In genomic region chr1:18928985-18929384, GRCh38 we compare ENCODE assay signal across 19 cellular contexts. TPM values are rescaled to one million over a fixed set of nuclear protein-coding genes. Genes with fewer than 3 reads are reported as not detected.
DNase-seq lines count a peak whose midpoint lies in the region; ATAC-seq, FAIRE-seq and TF ChIP-seq lines count a peak whose summit lies in the region.
"Had no signal": no experiment of that assay in that cellular context is flagged by ENCODE, and none has a peak within 500 bp of the region (broad histone marks: within the 10 kb centered on the region; RNA-seq: fewer than 3 reads in every experiment).

No MANE protein-coding gene starts in this region.

- peaks cover 58 to 70% of the 10 kb centered on the region in 2 donors for H3K4me1 ChIP-seq in naive thymus-derived CD4-positive, alpha-beta T cell (ENCODE audit: control insufficient read depth in 2 of 2, insufficient read depth in 2 of 2, low read length in 2 of 2)
- H3K4me1 ChIP-seq: testis had no signal

- no peak overlapping the region for H3K4me3 ChIP-seq in naive thymus-derived CD4-positive, alpha-beta T cell (ENCODE audit: low read length)
- H3K4me3 ChIP-seq: testis had no signal

- peaks cover 4% of the 10 kb centered on the region for H3K9me3 Mint-ChIP-seq in T-helper 2 cell treated with Interferon-gamma antibody and Interleukin-4, amounts not matched to agents 5 μg/mL and 100 μg/mL, for 36 hours
- H3K9me3 Mint-ChIP-seq in activated T-helper 2 cell treated with anti-CD3 and anti-CD28 coated beads, Interferon-gamma antibody, Interleukin-2, Interleukin-4, amounts not matched to agents 10 μg/mL and 5 μg/mL and 100 μg/mL, durations not matched to agents 14 hours and 24 hours and 36 hours = no peaks in the 10 kb centered on the region
- peaks cover 0 to 4% (median 0%) of the 10 kb centered on the region in 11 donors for H3K9me3 Mint-ChIP-seq in naive thymus-derived CD4-positive, alpha-beta T cell

- H3K36me3 ChIP-seq in naive thymus-derived CD4-positive, alpha-beta T cell (ENCODE audit: control insufficient read depth in 2 of 3, insufficient read depth in 3 of 3, low read length in 3 of 3) = no peaks in the 10 kb centered on the region

- POLR2A ChIA-PET in naive thymus-derived CD4-positive, alpha-beta T cell (lab: Charles Lee) = interaction anchor here (0.6 to 7.7 kb wide), 3 partner anchors 12 to 143 kb away, joined by 3 to 181 read pairs (median 11); partner anchors contain the start of gene IFFO2

- H3K4me3 Mint-ChIP-seq in T-helper 2 cell treated with Interferon-gamma antibody and Interleukin-4, amounts not matched to agents 5 μg/mL and 100 μg/mL, for 36 hours = peak overlapping the region; percentile 29
- no peak overlapping the region for H3K4me3 Mint-ChIP-seq in activated T-helper 2 cell treated with anti-CD3 and anti-CD28 coated beads, Interferon-gamma antibody, Interleukin-2, Interleukin-4, amounts not matched to agents 10 μg/mL and 5 μg/mL and 100 μg/mL, durations not matched to agents 14 hours and 24 hours and 36 hours (ENCODE audit: low read depth)
- peak overlapping the region in 8 of 10 donors; percentile 32 to 93 (median 81) for H3K4me3 Mint-ChIP-seq in naive thymus-derived CD4-positive, alpha-beta T cell
- H3K4me3 Mint-ChIP-seq: endodermal cell had no signal

- no peak for DNase-seq in T-helper 2 cell treated with Interferon-gamma antibody and Interleukin-4, amounts not matched to agents 5 μg/mL and 100 μg/mL, for 36 hours (ENCODE audit: low spot score)
- DNase-seq in T-helper 2 cell = no peak
- DNase-seq in GM12891 (ENCODE audit: insufficient read length, low spot score) = no peak
- no peak for DNase-seq in activated T-helper 2 cell treated with anti-CD3 and anti-CD28 coated beads, Interferon-gamma antibody, Interleukin-2, Interleukin-4, amounts not matched to agents 10 μg/mL and 5 μg/mL and 100 μg/mL, durations not matched to agents 14 hours and 24 hours and 36 hours (ENCODE audit: low spot score)
- DNase-seq in naive thymus-derived CD4-positive, alpha-beta T cell = no peak
- no peak for DNase-seq in AG08396 (ENCODE audit: low spot score)
- no peak for DNase-seq in T-helper 1 cell
- DNase-seq in dermis blood vessel endothelial cell = no peak
- DNase-seq: activated CD4-positive, CD25-positive, alpha-beta regulatory T cell treated with anti-CD3 and anti-CD28 coated beads, Interleukin-2, amount 50 U/mL, for 72 hours; activated CD8-positive, alpha-beta memory T cell treated with anti-CD3 and anti-CD28 coated beads, Interleukin-2, amount 50 U/mL, for 48 hours; cerebellar nuclear complex; endodermal cell; naive B cell; NCI-H1105; OCI-M1; small intestine; stimulated activated CD8-positive, alpha-beta memory T cell treated with anti-CD3 and anti-CD28 coated beads, Interleukin-4, amount 100 ng/mL, for 48 hours; testis had no signal

- H3K4me1 Mint-ChIP-seq in T-helper 2 cell treated with Interferon-gamma antibody and Interleukin-4, amounts not matched to agents 5 μg/mL and 100 μg/mL, for 36 hours (ENCODE audit: low read depth) = peaks cover 67% of the 10 kb centered on the region
- H3K4me1 Mint-ChIP-seq in activated T-helper 2 cell treated with anti-CD3 and anti-CD28 coated beads, Interferon-gamma antibody, Interleukin-2, Interleukin-4, amounts not matched to agents 10 μg/mL and 5 μg/mL and 100 μg/mL, durations not matched to agents 14 hours and 24 hours and 36 hours (ENCODE audit: low read depth) = peaks cover 69% of the 10 kb centered on the region
- peaks cover 32 to 89% (median 78%) of the 10 kb centered on the region in 7 donors for H3K4me1 Mint-ChIP-seq in naive thymus-derived CD4-positive, alpha-beta T cell

- H3K36me3 Mint-ChIP-seq in T-helper 2 cell treated with Interferon-gamma antibody and Interleukin-4, amounts not matched to agents 5 μg/mL and 100 μg/mL, for 36 hours (ENCODE audit: low read depth) = peaks cover 5% of the 10 kb centered on the region
- H3K36me3 Mint-ChIP-seq in activated T-helper 2 cell treated with anti-CD3 and anti-CD28 coated beads, Interferon-gamma antibody, Interleukin-2, Interleukin-4, amounts not matched to agents 10 μg/mL and 5 μg/mL and 100 μg/mL, durations not matched to agents 14 hours and 24 hours and 36 hours (ENCODE audit: low read depth) = peaks cover 9% of the 10 kb centered on the region
- H3K36me3 Mint-ChIP-seq in naive thymus-derived CD4-positive, alpha-beta T cell = peaks cover 0 to 7% (median 0%) of the 10 kb centered on the region in 5 donors
- H3K36me3 Mint-ChIP-seq: naive B cell had no signal

- peak; percentile 57 for FAIRE-seq in GM12891 (lab: Jason Lieb, UNC)
- FAIRE-seq: small intestine had no signal

- H3K27ac Mint-ChIP-seq in T-helper 2 cell treated with Interferon-gamma antibody and Interleukin-4, amounts not matched to agents 5 μg/mL and 100 μg/mL, for 36 hours = peak overlapping the region; percentile 35
- peak overlapping the region; percentile 96 for H3K27ac Mint-ChIP-seq in activated T-helper 2 cell treated with anti-CD3 and anti-CD28 coated beads, Interferon-gamma antibody, Interleukin-2, Interleukin-4, amounts not matched to agents 10 μg/mL and 5 μg/mL and 100 μg/mL, durations not matched to agents 14 hours and 24 hours and 36 hours
- peak overlapping the region in 7 of 9 donors; percentile 7 to 96 (median 83) for H3K27ac Mint-ChIP-seq in naive thymus-derived CD4-positive, alpha-beta T cell
- H3K27ac Mint-ChIP-seq: endodermal cell had no signal

- no peak for ATAC-seq in naive thymus-derived CD4-positive, alpha-beta T cell

- TF ChIP-seq POLR2A in GM12891 (IDR thresholded peaks at IDR 0.05; ENCODE audit: low read depth, low read length) = no peak

- no peaks in the 10 kb centered on the region for H3K9me3 ChIP-seq in naive thymus-derived CD4-positive, alpha-beta T cell (ENCODE audit: control insufficient read depth in 2 of 3, low read length in 3 of 3)
- H3K9me3 ChIP-seq: testis had no signal

- no peak overlapping the region for H3K27ac ChIP-seq in naive thymus-derived CD4-positive, alpha-beta T cell (ENCODE audit: low read depth, low read length)
- H3K27ac ChIP-seq: 22Rv1, testis had no signal

- H3K27me3 Mint-ChIP-seq in T-helper 2 cell treated with Interferon-gamma antibody and Interleukin-4, amounts not matched to agents 5 μg/mL and 100 μg/mL, for 36 hours (ENCODE audit: low read depth) = no peaks in the 10 kb centered on the region
- no peaks in the 10 kb centered on the region for H3K27me3 Mint-ChIP-seq in activated T-helper 2 cell treated with anti-CD3 and anti-CD28 coated beads, Interferon-gamma antibody, Interleukin-2, Interleukin-4, amounts not matched to agents 10 μg/mL and 5 μg/mL and 100 μg/mL, durations not matched to agents 14 hours and 24 hours and 36 hours (ENCODE audit: low read depth)
- H3K27me3 Mint-ChIP-seq in naive thymus-derived CD4-positive, alpha-beta T cell = no peaks in the 10 kb centered on the region

- CTCF ChIA-PET in naive thymus-derived CD4-positive, alpha-beta T cell (lab: Charles Lee) = interaction anchor here (0.6 to 2.3 kb wide), 3 partner anchors 28 to 513 kb away, joined by 3 to 9 read pairs (median 5); partner anchors contain the start of gene IFFO2

- intact Hi-C loops in activated T-helper 2 cell treated with anti-CD3 and anti-CD28 coated beads, Interferon-gamma antibody, Interleukin-2, Interleukin-4, amounts not matched to agents 10 μg/mL and 5 μg/mL and 100 μg/mL, durations not matched to agents 14 hours and 24 hours and 36 hours (cut with micrococcal nuclease) = no loop called here
- intact Hi-C loops in naive thymus-derived CD4-positive, alpha-beta T cell (cut with micrococcal nuclease) = no loop called here

- no peaks in the 10 kb centered on the region for H3K27me3 ChIP-seq in naive thymus-derived CD4-positive, alpha-beta T cell (ENCODE audit: control insufficient read depth in 2 of 2, insufficient read depth in 2 of 2, low read length in 2 of 2)
- H3K27me3 ChIP-seq: testis had no signal

TF ChIP-seq in GM12891, 5 proteins besides CTCF, POLR2A, EP300 and RAD21:
- TF ChIP-seq PAX5 (IDR thresholded peaks at IDR 0.05; ENCODE audit: insufficient read depth, low read length, severe bottlenecking) (no peak), POLR2AphosphoS5 (IDR thresholded peaks at IDR 0.05; ENCODE audit: low read depth, low read length) (no peak), TAF1 (IDR thresholded peaks at IDR 0.05; ENCODE audit: low read depth, low read length) (no peak), POU2F2 (IDR thresholded peaks at IDR 0.05; ENCODE audit: low read depth, low read length) (no peak), SPI1 (IDR thresholded peaks at IDR 0.05; ENCODE audit: low read depth, low read length) (no peak)

RNA-seq across cellular contexts. Expression of gene ALDH4A1, which starts 26.6 kb away (rescaled TPM):
- 8.5 TPM for polyA plus RNA-seq in GM12891 (2012; ENCODE audit: low read depth, missing spikeins)
- total RNA-seq in activated T-helper 2 cell treated with anti-CD3 and anti-CD28 coated beads, Interferon-gamma antibody, Interleukin-2, Interleukin-4, amounts not matched to agents 10 μg/mL and 5 μg/mL and 100 μg/mL, durations not matched to agents 14 hours and 24 hours and 36 hours = 4.4 and 5.0 TPM in 2 replicates
- 1 to 10 TPM; 1.3 to 3.2 (median 1.6) TPM for total RNA-seq in naive thymus-derived CD4-positive, alpha-beta T cell
- 1 to 10 TPM in 1 of 2 donors, under 1 TPM in 1; 0.94 to 1.3 TPM for polyA plus RNA-seq in naive thymus-derived CD4-positive, alpha-beta T cell
- total RNA-seq in dermis blood vessel endothelial cell = 17.8 and 27.9 TPM in 2 replicates

RNA-seq across cellular contexts. Expression of gene IFFO2, which starts 27.5 kb away (rescaled TPM):
- polyA plus RNA-seq in GM12891 (2012; ENCODE audit: low read depth, missing spikeins) = 8.1 TPM
- total RNA-seq in activated T-helper 2 cell treated with anti-CD3 and anti-CD28 coated beads, Interferon-gamma antibody, Interleukin-2, Interleukin-4, amounts not matched to agents 10 μg/mL and 5 μg/mL and 100 μg/mL, durations not matched to agents 14 hours and 24 hours and 36 hours = 48.5 and 49.4 TPM in 2 replicates
- total RNA-seq in naive thymus-derived CD4-positive, alpha-beta T cell = 10 to 100 TPM; 20.5 to 57.1 (median 28.2) TPM
- polyA plus RNA-seq in naive thymus-derived CD4-positive, alpha-beta T cell = 1 to 10 TPM; 1.1 to 2.7 TPM
- total RNA-seq in dermis blood vessel endothelial cell = 10.1 and 12.6 TPM in 2 replicates

Comparison
In these comparisons a context has a peak if more than half of its experiments do, and no peak if none do; other contexts are left out.
1. H3K27ac Mint-ChIP-seq: peak in every context shown above with its lines; median percentile 96 in activated T-helper 2 cell treated with anti-CD3 and anti-CD28 coated beads, Interferon-gamma antibody, Interleukin-2, Interleukin-4, amounts not matched to agents 10 μg/mL and 5 μg/mL and 100 μg/mL, durations not matched to agents 14 hours and 24 hours and 36 hours; 83 in naive thymus-derived CD4-positive, alpha-beta T cell; 35 in T-helper 2 cell treated with Interferon-gamma antibody and Interleukin-4, amounts not matched to agents 5 μg/mL and 100 μg/mL, for 36 hours.